Comparison of ENCODE assay signal across 8 cellular contexts in genomic region chr1:156496211-156496761, GRCh38. TPM values are rescaled to one million over a fixed set of nuclear protein-coding genes. Genes with fewer than 3 reads are reported as not detected.
A peak's percentile ranks its signal among the peaks of the same experiment; 100 is the strongest.
DNase-seq lines count a peak whose midpoint lies in the region; ATAC-seq, FAIRE-seq and TF ChIP-seq lines count a peak whose summit lies in the region.

No MANE protein-coding gene starts in this region.

- H4K8ac ChIP-seq in H1 (ENCODE audit: extremely low read depth, insufficient read depth, low read length), result no peak overlapping the region

- no peak overlapping the region for H2BK120ac ChIP-seq in H1 (replicated peaks; ENCODE audit: low read depth, low read length)

- H3K36me3 ChIP-seq in GM06990 (ENCODE audit: control insufficient read depth, insufficient read depth, low read length) (peaks cover 3% of the 10 kb centered on the region), H1 (ENCODE audit: control insufficient read depth in 2 of 4, insufficient read depth in 4 of 4, low read length in 3 of 4) (no peaks in the 10 kb centered on the region), rectal smooth muscle tissue (ENCODE audit: control insufficient read depth, insufficient read depth, low read length) (peaks cover 5% of the 10 kb centered on the region)

- H2AK5ac ChIP-seq in H1 (ENCODE audit: low read depth, low read length), result peak overlapping the region; percentile 66

- H3K27me3 ChIP-seq in GM06990 (replicated peaks; ENCODE audit: control insufficient read depth, insufficient read depth, low read length) (no peaks in the 10 kb centered on the region), H1 (replicated peaks in 1 of 4; ENCODE audit: control insufficient read depth in 3 of 4, extremely low read depth in 1 of 4, insufficient read depth in 3 of 4, low read length in 3 of 4) (no peaks in the 10 kb centered on the region), rectal smooth muscle tissue (ENCODE audit: control insufficient read depth, insufficient read depth, low read length) (no peaks in the 10 kb centered on the region)

- TF ChIP-seq EP300 in H1 (IDR thresholded peaks at IDR 0.05; ENCODE audit: borderline replicate concordance in 1 of 2, low read depth in 2 of 2, low read length in 2 of 2), result no peak

- no peak overlapping the region for H2AFZ ChIP-seq in H1 (ENCODE audit: low read length)

- peak overlapping the region in 1 of 2 experiments; percentile 90; a peak in 1 of 4 replicates for H3K4me2 ChIP-seq in H1 (ENCODE audit: insufficient read depth in 1 of 2, low read depth in 2 of 2, low read length in 2 of 2)

- no peak for TF ChIP-seq CTCF in GM06990 (IDR thresholded peaks at IDR 0.05; ENCODE audit: insufficient read depth, low read length, poor library complexity, severe bottlenecking)
- TF ChIP-seq CTCF in H1 (IDR thresholded peaks at IDR 0.05; ENCODE audit: control extremely low read depth in 1 of 3, insufficient read depth in 1 of 3, low read depth in 1 of 3, low read length in 3 of 3), result no peak

- H3K23me2 ChIP-seq in H1 (ENCODE audit: low read depth, low read length), result peaks cover 16% of the 10 kb centered on the region

- TF ChIP-seq RAD21 in H1 (IDR thresholded peaks at IDR 0.05 in 1 of 2, conservative IDR thresholded peaks at IDR 0.05 in 1 of 2; ENCODE audit: low read depth in 2 of 2, low read length in 2 of 2), result no peak

- H4K5ac ChIP-seq in H1 (ENCODE audit: insufficient read length, low read depth, low read length), result no peak overlapping the region

- POLR2A ChIA-PET in H1 (lab: Charles Lee; ENCODE audit: partially characterized antibody) (interaction anchor here (0.8 to 16.1 kb wide), 3 partner anchors 6 to 39 kb away, joined by 3 to 166 read pairs (median 4); partner anchors contain the start of gene MEF2D), HEK293T (lab: Yijun Ruan, JAX) (interaction anchor here (1.1 to 1.4 kb wide), 2 partner anchors 8 to 11 kb away, joined by 3 to 4 read pairs; no protein-coding TSS in a partner anchor)

- no peak overlapping the region for H3K23ac ChIP-seq in H1 (ENCODE audit: insufficient read length)

- H3K27ac ChIP-seq in H1 (ENCODE audit: low read depth, low read length), result no peak overlapping the region
- H3K27ac ChIP-seq in rectal smooth muscle tissue (ENCODE audit: low read depth, low read length), result peak overlapping the region; percentile 100

- FAIRE-seq in H1 (lab: Jason Lieb, UNC), result no peak

- H2BK20ac ChIP-seq in H1 (ENCODE audit: low read length), result peak overlapping the region; percentile 61; the same call in 1 of the 2 replicates

- H3K79me1 ChIP-seq in H1 (ENCODE audit: low read depth, low read length), result peaks cover 45% of the 10 kb centered on the region

- CTCF ChIA-PET in H1 (lab: Charles Lee; ENCODE audit: partially characterized antibody) (interaction anchor here (1.1 to 17.4 kb wide), 4 partner anchors 11 to 112 kb away, joined by 3 to 236 read pairs (median 4); no protein-coding TSS in a partner anchor), HEK293T (lab: Yijun Ruan, JAX) (interaction anchor here (1.0 to 2.0 kb wide), 2 partner anchors 12 to 16 kb away, joined by 4 to 5 read pairs; no protein-coding TSS in a partner anchor)

- TF ChIP-seq POLR2A in H1 (IDR thresholded peaks at IDR 0.05; ENCODE audit: control extremely low read depth in 1 of 2, low read depth in 2 of 2, low read length in 2 of 2), result no peak

- 81 to 100% methylated on average over 2 to 10 of the region's 10 CpGs for WGBS in H1 (ENCODE audit: extremely low coverage in 1 of 2, insufficient coverage in 1 of 2, insufficient read length in 1 of 2, insufficient replicate concordance in 2 of 2, low coverage in 1 of 2, low lambda C conversion rate in 2 of 2, missing lambda C conversion rate in 1 of 2), 2 experiments

- H3K9ac ChIP-seq in H1 (replicated peaks in 1 of 4; ENCODE audit: extremely low read depth in 1 of 4, low read depth in 3 of 4, low read length in 3 of 4) (no peak overlapping the region), rectal smooth muscle tissue (ENCODE audit: low read length) (peak overlapping the region; percentile 29)

- H3K18ac ChIP-seq in H1 (ENCODE audit: extremely low read depth, low read length), result no peak overlapping the region; the same call in 1 of the 2 replicates

- ATAC-seq in HG03520 (IDR thresholded peaks at IDR 0.05; ENCODE audit: unreplicated experiment) (no peak), GM21737 (IDR thresholded peaks at IDR 0.05; ENCODE audit: unreplicated experiment) (no peak)

- H3K56ac ChIP-seq in H1 (replicated peaks; ENCODE audit: insufficient read length, low read depth, low read length), result no peak overlapping the region

- no peak overlapping the region for H3K14ac ChIP-seq in H1 (ENCODE audit: insufficient read length)

- H4K20me1 ChIP-seq in H1 (replicated peaks in 1 of 2; ENCODE audit: control insufficient read depth in 1 of 2, insufficient read depth in 2 of 2, low read length in 2 of 2), result peaks cover 2 to 8% of the 10 kb centered on the region in 2 experiments

- no peak overlapping the region for H3K4ac ChIP-seq in H1 (replicated peaks; ENCODE audit: insufficient read length, low read depth, low read length)

- H3K79me2 ChIP-seq in H1 (ENCODE audit: control insufficient read depth in 1 of 2, insufficient read depth in 2 of 2, low read length in 2 of 2), result peaks cover 12 to 81% of the 10 kb centered on the region in 2 experiments

- no peaks in the 10 kb centered on the region for H3K9me3 ChIP-seq in H1 (ENCODE audit: insufficient read depth in 2 of 2, low read depth in 1 of 2, low read length in 1 of 2)

- no peak overlapping the region for H4K91ac ChIP-seq in H1 (replicated peaks; ENCODE audit: insufficient read length, low read length)

- H3K4me1 ChIP-seq in H1 (replicated peaks in 1 of 4; ENCODE audit: control insufficient read depth in 3 of 4, insufficient read depth in 4 of 4, low read length in 3 of 4) (peaks cover 22 to 49% (median 34%) of the 10 kb centered on the region in 4 experiments), rectal smooth muscle tissue (ENCODE audit: control insufficient read depth, insufficient read depth, low read length) (peaks cover 67% of the 10 kb centered on the region)

- H2BK12ac ChIP-seq in H1 (ENCODE audit: low read depth, low read length), result peak overlapping the region; percentile 68; the same call in 1 of the 2 replicates

- H3K4me3 ChIP-seq in GM06990 (replicated peaks; ENCODE audit: low read depth, low read length), result peak overlapping the region; percentile 97
- H3K4me3 ChIP-seq in H1 (ENCODE audit: extremely low read depth in 1 of 4, insufficient read depth in 2 of 4, low read depth in 3 of 4, low read length in 4 of 4), result no peak overlapping the region
- H3K4me3 ChIP-seq in rectal smooth muscle tissue (ENCODE audit: low read length), result peak overlapping the region; percentile 49

- peak overlapping the region; percentile 72; the same call in 1 of the 2 replicates for H2BK15ac ChIP-seq in H1 (ENCODE audit: low read length)

- peak overlapping the region; percentile 60; the same call in 1 of the 2 replicates for H2BK5ac ChIP-seq in H1 (ENCODE audit: low read depth, low read length)

- peak; percentile 57 for DNase-seq in GM06990 (ENCODE audit: extremely low read depth, insufficient read length)
- DNase-seq in NAMALWA (ENCODE audit: low spot score), result peak; percentile 80
- DNase-seq in H1 (ENCODE audit: low read depth in 1 of 2, low spot score in 2 of 2), result no peak
- DNase-seq in HEK293T (ENCODE audit: extremely low spot score), result no peak
- no peak for DNase-seq in NCI-H128 (lab: John Stamatoyannopoulos, UW; ENCODE audit: unreplicated experiment)

TF ChIP-seq in H1, 55 proteins besides CTCF, POLR2A, EP300 and RAD21:
- TF ChIP-seq HDAC2 (IDR thresholded peaks at IDR 0.05; ENCODE audit: borderline replicate concordance in 1 of 2, low read depth in 2 of 2, low read length in 2 of 2) (no peak), CTBP2 (IDR thresholded peaks at IDR 0.05; ENCODE audit: borderline replicate concordance, insufficient read depth, insufficient read length, low read length) (no peak), CBX5 (IDR thresholded peaks at IDR 0.05; ENCODE audit: low read depth, low read length) (no peak), CHD1 (IDR thresholded peaks at IDR 0.05; ENCODE audit: low read depth, low read length) (no peak), KDM5A (IDR thresholded peaks at IDR 0.05; ENCODE audit: low read length) (no peak), ZNF274 (IDR thresholded peaks at IDR 0.05; ENCODE audit: borderline replicate concordance, extremely low read depth, low read length) (no peak), CREB1 (IDR thresholded peaks at IDR 0.05) (no peak), CEBPB (IDR thresholded peaks at IDR 0.05; ENCODE audit: low read depth, low read length) (no peak), MAX (IDR thresholded peaks at IDR 0.05) (no peak)
TF ChIP-seq in H1: peak in this region for 0.

TF ChIP-seq in HEK293T, 16 proteins besides CTCF, POLR2A, EP300 and RAD21 (continues in another document):
- TF ChIP-seq ELF4 (IDR thresholded peaks at IDR 0.05), result no peak
- TF ChIP-seq CTBP1 (IDR thresholded peaks at IDR 0.05; ENCODE audit: borderline replicate concordance), result no peak
- TF ChIP-seq FOXA1 (IDR thresholded peaks at IDR 0.05), result no peak
- TF ChIP-seq ARNT (IDR thresholded peaks at IDR 0.05), result no peak
- TF ChIP-seq PKNOX1 (IDR thresholded peaks at IDR 0.05), result no peak
- no peak for TF ChIP-seq FOXM1 (IDR thresholded peaks at IDR 0.05; ENCODE audit: borderline replicate concordance)
- TF ChIP-seq SP1 (IDR thresholded peaks at IDR 0.05), result no peak
- TF ChIP-seq TARDBP (IDR thresholded peaks at IDR 0.05), result no peak
- no peak for TF ChIP-seq SUZ12 (IDR thresholded peaks at IDR 0.05)
- no peak for TF ChIP-seq LEF1 (IDR thresholded peaks at IDR 0.05; ENCODE audit: borderline replicate concordance)
- TF ChIP-seq HDGF (IDR thresholded peaks at IDR 0.05; ENCODE audit: borderline replicate concordance), result no peak
- no peak for TF ChIP-seq L3MBTL2 (conservative IDR thresholded peaks at IDR 0.05)

RNA-seq across cellular contexts. Expression of gene MEF2D, which starts 4.3 kb away (rescaled TPM):
- 17.3 and 19.5 TPM in 2 replicates for total RNA-seq in H1 (2021; fragmentation: NEBNext Ultra II Directional; extraction: Animal tissue kit (Norgen Biotek cat#: 25700))
- 20.3 and 44.4 TPM in 2 replicates for polyA plus RNA-seq in H1 (2011; rRNA removed)
- polyA plus RNA-seq in H1 (2011; cell fraction: cytosol; rRNA removed), result 12.4 TPM
- polyA plus RNA-seq in H1 (2011; cell fraction: nucleus; rRNA removed), result 19.5 TPM
- polyA plus RNA-seq in H1 (2012, experiment 1 of 2), result 10.3 to 14.6 TPM (median 12.8 TPM) in 4 replicates
- polyA plus RNA-seq in H1 (2012, experiment 2 of 2), result 8.1 TPM
- polyA plus RNA-seq in H1 (2013, experiment 1 of 2), result 9.1 TPM
- 8.8 TPM for polyA plus RNA-seq in H1 (2013, experiment 2 of 2)
- polyA minus RNA-seq in H1 (2011; rRNA and poly(A)+ RNA removed), result 6.7 and 7.7 TPM in 2 replicates
- 14.5 TPM for polyA minus RNA-seq in H1 (2011; cell fraction: cytosol; rRNA and poly(A)+ RNA removed)
- polyA minus RNA-seq in H1 (2011; cell fraction: nucleus; rRNA and poly(A)+ RNA removed), result 9.3 TPM

Comparison
In these comparisons a context has a peak if more than half of its experiments do, and no peak if none do; other contexts are left out.
1. DNase-seq: peak in GM06990 (single experiment) and NAMALWA (single experiment); none in H1 (0 of 2), HEK293T (single experiment) and NCI-H128 (single experiment).
2. H3K4me3 ChIP-seq: peak in GM06990 (single experiment) and rectal smooth muscle tissue (single experiment); none in H1 (0 of 4).